In the genomic region with DNA sequence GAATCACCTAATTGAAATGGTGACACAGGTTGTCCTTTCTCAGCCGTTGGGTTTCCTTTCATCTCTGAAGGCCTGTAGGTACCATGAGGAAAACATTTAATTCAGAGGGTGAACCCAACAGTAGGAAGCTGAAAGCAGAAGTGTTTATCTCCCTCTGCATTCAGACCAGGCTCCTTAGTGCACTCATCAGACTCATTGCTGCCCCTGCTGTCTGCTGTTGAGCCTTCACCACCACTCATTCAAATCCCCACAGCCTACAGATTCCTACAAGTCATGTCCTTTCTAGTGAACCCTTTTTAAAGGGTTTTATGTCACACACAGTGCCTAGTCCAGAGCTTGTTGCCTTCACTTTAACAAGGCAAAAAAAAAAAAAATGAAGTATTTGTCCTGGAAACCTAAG, we compare ENCODE assay signal across 1 cellular context.
TF ChIP-seq lines count a peak whose summit lies in the region.

No MANE protein-coding gene starts in this region.

TF ChIP-seq in IMR-90, 13 proteins besides CTCF, POLR2A, EP300 and RAD21:
- no peak for TF ChIP-seq MXI1 (IDR thresholded peaks at IDR 0.05; ENCODE audit: borderline replicate concordance, low read depth, low read length)
- TF ChIP-seq RCOR1 (IDR thresholded peaks at IDR 0.05; ENCODE audit: insufficient replicate concordance, low read length) = no peak
- no peak for TF ChIP-seq CEBPB (IDR thresholded peaks at IDR 0.05; ENCODE audit: low read depth, low read length)
- no peak for TF ChIP-seq RFX5 (IDR thresholded peaks at IDR 0.05; ENCODE audit: low read depth, low read length)
- TF ChIP-seq, protein P1, sequence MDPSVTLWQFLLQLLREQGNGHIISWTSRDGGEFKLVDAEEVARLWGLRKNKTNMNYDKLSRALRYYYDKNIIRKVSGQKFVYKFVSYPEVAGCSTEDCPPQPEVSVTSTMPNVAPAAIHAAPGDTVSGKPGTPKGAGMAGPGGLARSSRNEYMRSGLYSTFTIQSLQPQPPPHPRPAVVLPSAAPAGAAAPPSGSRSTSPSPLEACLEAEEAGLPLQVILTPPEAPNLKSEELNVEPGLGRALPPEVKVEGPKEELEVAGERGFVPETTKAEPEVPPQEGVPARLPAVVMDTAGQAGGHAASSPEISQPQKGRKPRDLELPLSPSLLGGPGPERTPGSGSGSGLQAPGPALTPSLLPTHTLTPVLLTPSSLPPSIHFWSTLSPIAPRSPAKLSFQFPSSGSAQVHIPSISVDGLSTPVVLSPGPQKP (IDR thresholded peaks at IDR 0.05; ENCODE audit: borderline replicate concordance, low read depth, low read length) = no peak
- TF ChIP-seq BHLHE40 (IDR thresholded peaks at IDR 0.05; ENCODE audit: low read depth, low read length) = no peak
- no peak for TF ChIP-seq MAZ (IDR thresholded peaks at IDR 0.05; ENCODE audit: borderline replicate concordance, low read depth, low read length)
- no peak for TF ChIP-seq MAFK (IDR thresholded peaks at IDR 0.05; ENCODE audit: low read depth, low read length)
- TF ChIP-seq SMC3 (IDR thresholded peaks at IDR 0.05; ENCODE audit: low read depth, low read length) = no peak
- no peak for TF ChIP-seq FOS (IDR thresholded peaks at IDR 0.05; ENCODE audit: low read depth, low read length)
- TF ChIP-seq, protein P2, sequence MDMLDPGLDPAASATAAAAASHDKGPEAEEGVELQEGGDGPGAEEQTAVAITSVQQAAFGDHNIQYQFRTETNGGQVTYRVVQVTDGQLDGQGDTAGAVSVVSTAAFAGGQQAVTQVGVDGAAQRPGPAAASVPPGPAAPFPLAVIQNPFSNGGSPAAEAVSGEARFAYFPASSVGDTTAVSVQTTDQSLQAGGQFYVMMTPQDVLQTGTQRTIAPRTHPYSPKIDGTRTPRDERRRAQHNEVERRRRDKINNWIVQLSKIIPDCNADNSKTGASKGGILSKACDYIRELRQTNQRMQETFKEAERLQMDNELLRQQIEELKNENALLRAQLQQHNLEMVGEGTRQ (IDR thresholded peaks at IDR 0.05; ENCODE audit: low read depth, low read length) = no peak
TF ChIP-seq in IMR-90: peak in this region for 0.
